ENCODE assay signal across 8 cellular contexts in the genomic region with DNA sequence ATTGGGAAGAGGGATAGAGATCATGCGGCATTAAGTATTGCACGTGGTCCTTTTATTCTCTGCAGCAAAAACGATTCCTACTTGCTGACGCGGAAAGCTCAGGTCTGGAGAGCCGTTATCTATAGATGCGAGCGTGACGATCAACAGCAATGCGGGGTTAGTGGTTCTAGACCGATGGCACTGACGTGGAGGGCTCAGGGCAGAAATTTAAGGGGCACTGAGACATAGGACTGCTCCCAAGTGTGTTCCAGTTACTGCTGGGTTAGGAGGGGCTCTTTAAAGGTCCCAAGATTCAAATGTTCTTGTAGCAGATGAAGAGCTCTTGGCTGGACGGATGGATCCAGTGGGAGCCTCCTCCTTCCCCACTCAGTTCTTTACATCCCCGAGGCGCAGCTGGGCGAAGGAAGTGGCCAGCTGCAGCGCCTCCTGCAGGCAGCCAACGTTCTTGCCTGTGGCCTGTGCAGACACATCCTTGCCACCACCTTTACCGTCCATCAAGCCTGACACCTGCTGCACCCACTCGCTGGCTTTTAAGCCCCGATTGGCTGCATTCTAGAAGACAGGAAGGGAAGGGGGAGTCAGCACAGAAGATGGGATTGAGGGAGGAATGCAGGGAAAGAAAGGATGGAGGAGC. TPM values are rescaled to one million over a fixed set of nuclear protein-coding genes. Genes with fewer than 3 reads are reported as not detected.
DNase-seq lines count a peak whose midpoint lies in the region; ATAC-seq, FAIRE-seq and TF ChIP-seq lines count a peak whose summit lies in the region.

No MANE protein-coding gene starts in this region.

- H3K27me3 ChIP-seq in CD4-positive, CD25-positive, alpha-beta regulatory T cell (ENCODE audit: control insufficient read depth, insufficient read depth, low read length): no peaks in the 10 kb centered on the region
- H3K27me3 ChIP-seq in H7 (ENCODE audit: control insufficient read depth, insufficient read depth, low read length) (no peaks in the 10 kb centered on the region), keratinocyte (ENCODE audit: control insufficient read depth, extremely low read depth, insufficient read depth, low read length) (no peaks in the 10 kb centered on the region)

- no peak overlapping the region for H3K9ac ChIP-seq in keratinocyte (ENCODE audit: control insufficient read depth, extremely low read depth, insufficient read depth, low read length)

- dilution Hi-C loops in keratinocyte (cut with MboI; ENCODE audit: extremely low pct_ligation_motif_present, low sequenced_read_pairs): no loop called here

- ATAC-seq in CD4-positive, CD25-positive, alpha-beta regulatory T cell (ENCODE audit: low read depth in 2 of 2): no peak
- no peak for ATAC-seq in HG02623 (IDR thresholded peaks at IDR 0.05; ENCODE audit: unreplicated experiment)

- CTCF ChIA-PET in activated CD4-positive, alpha-beta memory T cell treated with anti-CD3 and anti-CD28 coated beads, Interleukin-2, amount 10 ng/mL, durations not matched to agents 7 days and 5 days (lab: Charles Lee): interaction anchor here (0.6 to 5.4 kb wide), 15 partner anchors 9 to 403 kb away, joined by 3 to 19 read pairs (median 3); partner anchors contain the start of genes AARS1, DDX19B and PDPR

- no peaks in the 10 kb centered on the region for H3K9me3 Mint-ChIP-seq in CD4-positive, CD25-positive, alpha-beta regulatory T cell
- H3K9me3 Mint-ChIP-seq in activated CD4-positive, alpha-beta memory T cell treated with anti-CD3 and anti-CD28 coated beads, Interleukin-2, amount 10 ng/mL, durations not matched to agents 7 days and 5 days: no peaks in the 10 kb centered on the region

- H3K79me2 ChIP-seq in keratinocyte (ENCODE audit: control insufficient read depth, insufficient read depth, low read length): peaks cover 26% of the 10 kb centered on the region

- H3K9me3 ChIP-seq in CD4-positive, CD25-positive, alpha-beta regulatory T cell (ENCODE audit: control insufficient read depth in 2 of 2, low read length in 2 of 2): no peaks in the 10 kb centered on the region
- no peaks in the 10 kb centered on the region for H3K9me3 ChIP-seq in keratinocyte (ENCODE audit: control insufficient read depth, low read depth, low read length)

- H2AFZ ChIP-seq in keratinocyte (ENCODE audit: control insufficient read depth, low read length): no peak overlapping the region

- no peak overlapping the region for H3K4me3 ChIP-seq in CD4-positive, CD25-positive, alpha-beta regulatory T cell (ENCODE audit: low read depth, low read length)
- no peak overlapping the region for H3K4me3 ChIP-seq in H7 (ENCODE audit: insufficient read depth, low read depth, low read length)
- H3K4me3 ChIP-seq in keratinocyte (ENCODE audit: control insufficient read depth in 2 of 3, extremely low read depth in 1 of 3, insufficient read depth in 2 of 3, low read depth in 1 of 3, low read length in 3 of 3): no peak overlapping the region

- H3K9me1 ChIP-seq in keratinocyte (ENCODE audit: control insufficient read depth, extremely low read depth, insufficient read depth, low read length): no peaks in the 10 kb centered on the region

- no peak for FAIRE-seq in keratinocyte (lab: Jason Lieb, UNC)
- no peak for FAIRE-seq in GM12891 (lab: Jason Lieb, UNC)

- no peak overlapping the region for H3K4me2 ChIP-seq in keratinocyte (ENCODE audit: control insufficient read depth, extremely low read depth, insufficient read depth, low read depth, low read length)

- peak overlapping the region; percentile 40 to 91 (median 63) for H3K4me3 Mint-ChIP-seq in CD4-positive, CD25-positive, alpha-beta regulatory T cell
- no peak overlapping the region for H3K4me3 Mint-ChIP-seq in activated CD4-positive, alpha-beta memory T cell treated with anti-CD3 and anti-CD28 coated beads, Interleukin-2, amount 10 ng/mL, durations not matched to agents 7 days and 5 days

- H3K27me3 Mint-ChIP-seq in CD4-positive, CD25-positive, alpha-beta regulatory T cell: no peaks in the 10 kb centered on the region
- H3K27me3 Mint-ChIP-seq in activated CD4-positive, alpha-beta memory T cell treated with anti-CD3 and anti-CD28 coated beads, Interleukin-2, amount 10 ng/mL, durations not matched to agents 7 days and 5 days: no peaks in the 10 kb centered on the region

- peaks cover 24% of the 10 kb centered on the region for H3K36me3 ChIP-seq in CD4-positive, CD25-positive, alpha-beta regulatory T cell (ENCODE audit: control insufficient read depth, insufficient read depth, low read length)
- H3K36me3 ChIP-seq in H7 (replicated peaks; ENCODE audit: control insufficient read depth, insufficient read depth, low read length) (peaks cover 46% of the 10 kb centered on the region), keratinocyte (ENCODE audit: control insufficient read depth in 2 of 2, extremely low read depth in 1 of 2, insufficient read depth in 2 of 2, low read length in 2 of 2) (peaks cover 32 to 34% of the 10 kb centered on the region in 2 experiments)

- peaks cover 16% of the 10 kb centered on the region for H3K4me1 ChIP-seq in CD4-positive, CD25-positive, alpha-beta regulatory T cell (ENCODE audit: control insufficient read depth, insufficient read depth, low read length, poor library complexity, severe bottlenecking)
- no peaks in the 10 kb centered on the region for H3K4me1 ChIP-seq in keratinocyte (ENCODE audit: control insufficient read depth, extremely low read depth, insufficient read depth, low read length)

- peaks cover 0 to 32% (median 15%) of the 10 kb centered on the region in 4 donors for H3K4me1 Mint-ChIP-seq in CD4-positive, CD25-positive, alpha-beta regulatory T cell
- H3K4me1 Mint-ChIP-seq in activated CD4-positive, alpha-beta memory T cell treated with anti-CD3 and anti-CD28 coated beads, Interleukin-2, amount 10 ng/mL, durations not matched to agents 7 days and 5 days: peaks cover 19% of the 10 kb centered on the region

- no peak for DNase-seq in CD4-positive, CD25-positive, alpha-beta regulatory T cell
- peak; percentile 80 for DNase-seq in H7
- no peak for DNase-seq in activated CD4-positive, alpha-beta memory T cell treated with anti-CD3 and anti-CD28 coated beads, Interleukin-2, amount 10 ng/mL, durations not matched to agents 7 days and 5 days
- DNase-seq in keratinocyte (ENCODE audit: low read depth, low spot score): no peak
- no peak for DNase-seq in NCI-H524 treated with DMSO at 0.1 percent for 48 hours (lab: John Stamatoyannopoulos, UW)
- DNase-seq in GM12891 (ENCODE audit: insufficient read length, low spot score): no peak
- DNase-seq in HK-2 (ENCODE audit: unreplicated experiment): no peak

- POLR2A ChIA-PET in activated CD4-positive, alpha-beta memory T cell treated with anti-CD3 and anti-CD28 coated beads, Interleukin-2, amount 10 ng/mL, durations not matched to agents 7 days and 5 days (lab: Charles Lee): interaction anchor here (0.6 to 3.3 kb wide), 11 partner anchors 10 to 273 kb away, joined by 3 to 24 read pairs (median 5); partner anchors contain the start of genes AARS1, COG4, DDX19A and SF3B3

- H3K27ac Mint-ChIP-seq in CD4-positive, CD25-positive, alpha-beta regulatory T cell: peak overlapping the region in 1 of 3 donors; percentile 90
- H3K27ac Mint-ChIP-seq in activated CD4-positive, alpha-beta memory T cell treated with anti-CD3 and anti-CD28 coated beads, Interleukin-2, amount 10 ng/mL, durations not matched to agents 7 days and 5 days: peak overlapping the region; percentile 33

- peaks cover 11% of the 10 kb centered on the region for H3K36me3 Mint-ChIP-seq in CD4-positive, CD25-positive, alpha-beta regulatory T cell
- peaks cover 49% of the 10 kb centered on the region for H3K36me3 Mint-ChIP-seq in activated CD4-positive, alpha-beta memory T cell treated with anti-CD3 and anti-CD28 coated beads, Interleukin-2, amount 10 ng/mL, durations not matched to agents 7 days and 5 days (ENCODE audit: low read depth)

- H4K20me1 ChIP-seq in keratinocyte (ENCODE audit: control insufficient read depth, extremely low read depth, insufficient read depth, low read length): peaks cover 8% of the 10 kb centered on the region

- no peak for TF ChIP-seq POLR2A in GM12891 (IDR thresholded peaks at IDR 0.05; ENCODE audit: low read depth, low read length)

- peak; percentile 69 to 73 (median 70) for TF ChIP-seq CTCF in keratinocyte (optimal IDR thresholded peaks at IDR 0.05 in 1 of 3, IDR thresholded peaks at IDR 0.05 in 1 of 3, conservative IDR thresholded peaks at IDR 0.05 in 1 of 3; ENCODE audit: extremely low read depth in 1 of 3, insufficient read depth in 2 of 3, low read length in 3 of 3)

- H3K27ac ChIP-seq in CD4-positive, CD25-positive, alpha-beta regulatory T cell (ENCODE audit: insufficient read depth, low read length, poor library complexity, severe bottlenecking): peak overlapping the region; percentile 78
- H3K27ac ChIP-seq in keratinocyte (ENCODE audit: control insufficient read depth, insufficient read depth, low read length): no peak overlapping the region

RNA-seq across cellular contexts. Expression of gene EXOSC6, which starts 0.7 kb away (rescaled TPM):
- 29.6 TPM for total RNA-seq in CD4-positive, CD25-positive, alpha-beta regulatory T cell
- polyA plus RNA-seq in CD4-positive, CD25-positive, alpha-beta regulatory T cell: 10 to 100 TPM in 2 of 4 donors, 1 to 10 TPM in 2; 5.2 to 12.4 (median 9.6) TPM
- total RNA-seq in H7 (2014; rRNA removed; shearing (Covaris generic)): 17.6 and 18.4 TPM in 2 replicates
- total RNA-seq in activated CD4-positive, alpha-beta memory T cell treated with anti-CD3 and anti-CD28 coated beads, Interleukin-2, amount 10 ng/mL, durations not matched to agents 7 days and 5 days: 10 to 100 TPM; 24.3 to 24.4 TPM
- polyA plus RNA-seq in keratinocyte: 5.9 to 9.6 TPM (median 7.5 TPM) in 3 replicates
- polyA plus RNA-seq in keratinocyte (2011; ENCODE audit: low read depth): 4.6 TPM
- 5.9 and 6.6 TPM in 2 replicates for polyA plus RNA-seq in keratinocyte (2011; cell fraction: cytosol; rRNA removed)
- polyA plus RNA-seq in keratinocyte (2011; cell fraction: nucleus; rRNA removed): 13.0 and 13.3 TPM in 2 replicates
- polyA plus RNA-seq in keratinocyte (2012; ENCODE audit: low replicate concordance): 6.7 and 8.0 TPM in 2 replicates
- polyA minus RNA-seq in keratinocyte: 5.4 to 6.8 TPM (median 5.8 TPM) in 3 replicates
- 15.9 TPM for polyA minus RNA-seq in keratinocyte (2011; cell fraction: cytosol; rRNA and poly(A)+ RNA removed)
- polyA minus RNA-seq in keratinocyte (2011; cell fraction: nucleus; rRNA and poly(A)+ RNA removed): 9.6 and 12.3 TPM in 2 replicates
- polyA plus RNA-seq in GM12891 (2012; ENCODE audit: low read depth, missing spikeins): 5.4 TPM

RNA-seq across cellular contexts. Expression of gene AARS1, which starts 36.8 kb away (rescaled TPM):
- total RNA-seq in CD4-positive, CD25-positive, alpha-beta regulatory T cell: 25.2 TPM
- polyA plus RNA-seq in CD4-positive, CD25-positive, alpha-beta regulatory T cell: 10 to 100 TPM; 29.5 to 34.5 (median 30.5) TPM
- 149 and 178 TPM in 2 replicates for total RNA-seq in H7 (2014; rRNA removed; shearing (Covaris generic))
- 100 to 1,000 TPM; 128 to 129 TPM for total RNA-seq in activated CD4-positive, alpha-beta memory T cell treated with anti-CD3 and anti-CD28 coated beads, Interleukin-2, amount 10 ng/mL, durations not matched to agents 7 days and 5 days
- polyA plus RNA-seq in keratinocyte: 78.3 to 99.2 TPM (median 83.7 TPM) in 3 replicates
- 95.7 TPM for polyA plus RNA-seq in keratinocyte (2011; ENCODE audit: low read depth)
- 59.2 and 59.4 TPM in 2 replicates for polyA plus RNA-seq in keratinocyte (2011; cell fraction: cytosol; rRNA removed)
- 123 and 127 TPM in 2 replicates for polyA plus RNA-seq in keratinocyte (2011; cell fraction: nucleus; rRNA removed)
- polyA plus RNA-seq in keratinocyte (2012; ENCODE audit: low replicate concordance): 82.4 and 139 TPM in 2 replicates
- polyA minus RNA-seq in keratinocyte: 107 to 118 TPM (median 118 TPM) in 3 replicates
- 68.1 TPM for polyA minus RNA-seq in keratinocyte (2011; cell fraction: cytosol; rRNA and poly(A)+ RNA removed)
- polyA minus RNA-seq in keratinocyte (2011; cell fraction: nucleus; rRNA and poly(A)+ RNA removed): 83.9 and 123 TPM in 2 replicates
- 73.7 TPM for polyA plus RNA-seq in GM12891 (2012; ENCODE audit: low read depth, missing spikeins)

RNA-seq across cellular contexts. Expression of gene DDX19B, which starts 46.5 kb away (rescaled TPM):
- total RNA-seq in CD4-positive, CD25-positive, alpha-beta regulatory T cell: 47.0 TPM
- polyA plus RNA-seq in CD4-positive, CD25-positive, alpha-beta regulatory T cell: 10 to 100 TPM; 51.6 to 62.5 (median 56.8) TPM
- total RNA-seq in H7 (2014; rRNA removed; shearing (Covaris generic)): 23.5 and 28.0 TPM in 2 replicates
- total RNA-seq in activated CD4-positive, alpha-beta memory T cell treated with anti-CD3 and anti-CD28 coated beads, Interleukin-2, amount 10 ng/mL, durations not matched to agents 7 days and 5 days: 10 to 100 TPM; 33.2 to 35.8 TPM
- 17.5 to 38.9 TPM (median 24.6 TPM) in 3 replicates for polyA plus RNA-seq in keratinocyte
- 47.4 TPM for polyA plus RNA-seq in keratinocyte (2011; ENCODE audit: low read depth)
- 27.8 and 29.6 TPM in 2 replicates for polyA plus RNA-seq in keratinocyte (2011; cell fraction: cytosol; rRNA removed)
- 27.3 and 34.1 TPM in 2 replicates for polyA plus RNA-seq in keratinocyte (2011; cell fraction: nucleus; rRNA removed)
- 21.3 and 26.1 TPM in 2 replicates for polyA plus RNA-seq in keratinocyte (2012; ENCODE audit: low replicate concordance)
- 10.0 to 16.6 TPM (median 14.2 TPM) in 3 replicates for polyA minus RNA-seq in keratinocyte
- polyA minus RNA-seq in keratinocyte (2011; cell fraction: cytosol; rRNA and poly(A)+ RNA removed): 6.7 TPM
- 3.0 and 6.9 TPM in 2 replicates for polyA minus RNA-seq in keratinocyte (2011; cell fraction: nucleus; rRNA and poly(A)+ RNA removed)
- 29.2 TPM for polyA plus RNA-seq in GM12891 (2012; ENCODE audit: low read depth, missing spikeins)
